9 cellular contexts compared by ENCODE assay signal in genomic region chr1:18957532-18958295, GRCh38. TPM values are rescaled to one million over a fixed set of nuclear protein-coding genes. Genes with fewer than 3 reads are reported as not detected.
DNase-seq lines count a peak whose midpoint lies in the region; ATAC-seq, FAIRE-seq and TF ChIP-seq lines count a peak whose summit lies in the region.
"Had no signal": no experiment of that assay in that cellular context is flagged by ENCODE, and none has a peak within 500 bp of the region (broad histone marks: within the 10 kb centered on the region; RNA-seq: fewer than 3 reads in every experiment).

No MANE protein-coding gene starts in this region.

- ATAC-seq in psoas muscle: no peak
- ATAC-seq in HG02763 (IDR thresholded peaks at IDR 0.05; ENCODE audit: unreplicated experiment): no peak
- ATAC-seq in GM21528 (IDR thresholded peaks at IDR 0.05; ENCODE audit: low FRiP score, unreplicated experiment): no peak

- DNase-seq in GM12892 (ENCODE audit: insufficient read length) (no peak), fibroblast of mammary gland (ENCODE audit: low read depth) (no peak), psoas muscle (no peak), germinal center (ENCODE audit: low spot score) (no peak)
- DNase-seq in T-helper 2 cell treated with Interferon-gamma antibody and Interleukin-4, amounts not matched to agents 5 μg/mL and 100 μg/mL, for 36 hours (ENCODE audit: low spot score): no peak
- DNase-seq in activated effector memory CD4-positive, alpha-beta T cell treated with anti-CD3 and anti-CD28 coated beads, Interleukin-2, amount 50 U/mL, for 16 hours: no peak
- DNase-seq: gastrocnemius medialis had no signal

- peaks cover 12% of the 10 kb centered on the region for H3K4me1 ChIP-seq in psoas muscle

- WGBS in psoas muscle, 3 donors: 72 to 78% (median 76%) methylated on average over 17 of the region's 17 CpGs

- TF ChIP-seq POLR2A in GM12892 (IDR thresholded peaks at IDR 0.05; ENCODE audit: low read depth, low read length): no peak

- peak overlapping the region; percentile 39 for H3K27ac Mint-ChIP-seq in T-helper 2 cell treated with Interferon-gamma antibody and Interleukin-4, amounts not matched to agents 5 μg/mL and 100 μg/mL, for 36 hours

- no peak overlapping the region for H3K27ac ChIP-seq in psoas muscle

- H3K27me3 Mint-ChIP-seq in T-helper 2 cell treated with Interferon-gamma antibody and Interleukin-4, amounts not matched to agents 5 μg/mL and 100 μg/mL, for 36 hours (ENCODE audit: low read depth): peaks cover 3% of the 10 kb centered on the region

- no peaks in the 10 kb centered on the region for H3K9me3 ChIP-seq in psoas muscle
- H3K9me3 ChIP-seq: gastrocnemius medialis had no signal

- H3K36me3 ChIP-seq in psoas muscle (ENCODE audit: insufficient read depth in 1 of 2, low read depth in 1 of 2): no peaks in the 10 kb centered on the region
- H3K36me3 ChIP-seq: gastrocnemius medialis had no signal

- H3K4me3 ChIP-seq in fibroblast of mammary gland (ENCODE audit: control insufficient read depth, low read depth, low read length): peak overlapping the region; percentile 66
- peak overlapping the region; percentile 80 for H3K4me3 ChIP-seq in psoas muscle

- peak; percentile 51 for FAIRE-seq in GM12892 (lab: Jason Lieb, UNC)

- TF ChIP-seq CTCF in fibroblast of mammary gland (conservative IDR thresholded peaks at IDR 0.05; ENCODE audit: control insufficient read depth, insufficient read depth, low read depth, low read length) (no peak), psoas muscle (IDR thresholded peaks at IDR 0.05) (no peak)

- H3K36me3 Mint-ChIP-seq in T-helper 2 cell treated with Interferon-gamma antibody and Interleukin-4, amounts not matched to agents 5 μg/mL and 100 μg/mL, for 36 hours (ENCODE audit: low read depth): peaks cover 10% of the 10 kb centered on the region

- intact Hi-C loops in psoas muscle (cut with DNase I): loop anchor here in 1 of 2 donors (5.0 to 10.0 kb wide), 2 partner anchors 35 to 117 kb away; no protein-coding TSS in a partner anchor

- H3K4me1 Mint-ChIP-seq in T-helper 2 cell treated with Interferon-gamma antibody and Interleukin-4, amounts not matched to agents 5 μg/mL and 100 μg/mL, for 36 hours (ENCODE audit: low read depth): peaks cover 39% of the 10 kb centered on the region

- peak overlapping the region; percentile 82 for H3K4me3 Mint-ChIP-seq in T-helper 2 cell treated with Interferon-gamma antibody and Interleukin-4, amounts not matched to agents 5 μg/mL and 100 μg/mL, for 36 hours

- H3K9me3 Mint-ChIP-seq in T-helper 2 cell treated with Interferon-gamma antibody and Interleukin-4, amounts not matched to agents 5 μg/mL and 100 μg/mL, for 36 hours: no peaks in the 10 kb centered on the region

- H3K27me3 ChIP-seq in psoas muscle (ENCODE audit: insufficient read depth in 3 of 3, low read length in 2 of 3): no peaks in the 10 kb centered on the region
- H3K27me3 ChIP-seq: gastrocnemius medialis had no signal

RNA-seq across cellular contexts. Expression of gene IFFO2, which starts 1.2 kb away (rescaled TPM):
- polyA plus RNA-seq in GM12892 (2012; ENCODE audit: missing spikeins): 5.6 TPM
- 10 to 100 TPM in 1 of 4 donors, 1 to 10 TPM in 3; 3.7 to 14.0 (median 6.8) TPM for total RNA-seq in psoas muscle
- polyA plus RNA-seq in psoas muscle: 1 to 10 TPM in 2 of 3 donors, under 1 TPM in 1; 0.94 to 1.9 (median 1.2) TPM

RNA-seq across cellular contexts. Expression of gene ALDH4A1, which starts 55.4 kb away (rescaled TPM):
- 2.8 TPM for polyA plus RNA-seq in GM12892 (2012; ENCODE audit: missing spikeins)
- 10 to 100 TPM; 31.9 to 81.1 (median 47.0) TPM for total RNA-seq in psoas muscle
- polyA plus RNA-seq in psoas muscle: 10 to 100 TPM; 19.5 to 28.6 (median 22.7) TPM
